Comparison of ENCODE assay signal across 1 cellular context in the genomic region with DNA sequence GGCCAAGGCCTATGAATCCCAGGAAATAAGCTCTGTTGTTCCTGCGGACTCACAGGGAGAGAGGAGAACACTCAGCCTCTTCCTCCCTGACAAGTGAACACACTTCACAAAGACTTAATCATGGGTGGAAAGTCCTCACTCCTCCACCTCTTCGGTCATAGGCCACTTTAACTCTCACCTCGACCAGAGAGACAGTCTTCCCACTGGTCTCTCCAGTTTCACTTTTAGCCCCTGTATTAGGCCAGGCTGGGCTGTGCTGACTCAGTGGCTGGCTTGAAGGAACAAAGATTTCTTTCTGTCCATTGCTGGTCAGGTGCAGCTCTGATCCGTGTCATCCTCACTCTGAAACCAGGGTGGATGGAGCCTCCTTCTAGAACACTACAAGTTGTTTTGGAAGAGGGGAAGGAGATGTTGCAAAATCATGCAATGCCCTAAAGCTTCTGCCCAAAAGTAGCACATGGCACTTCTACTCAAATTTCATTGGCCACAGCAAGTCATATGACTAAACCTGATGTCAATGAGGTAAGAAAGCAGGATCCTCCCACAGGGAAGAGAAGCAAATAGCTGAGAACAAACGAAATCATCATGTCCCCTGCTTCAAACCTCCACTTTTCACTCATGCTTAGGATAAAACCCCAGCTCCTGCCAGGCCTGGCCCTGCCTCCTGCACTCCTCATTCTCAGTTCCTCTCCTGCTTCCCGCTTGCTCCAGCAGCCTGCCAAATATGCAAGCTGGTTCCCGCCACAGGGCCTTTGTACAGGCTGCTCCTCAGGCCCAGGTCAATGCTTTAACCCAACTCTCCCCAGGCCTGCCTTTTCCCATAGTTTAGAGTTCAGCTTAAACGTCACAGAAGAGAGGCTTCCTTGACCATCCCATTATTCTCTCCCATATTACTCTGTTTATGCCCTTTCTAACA.
A peak's percentile ranks its signal among the peaks of the same experiment; 100 is the strongest.
TF ChIP-seq lines count a peak whose summit lies in the region.

No MANE protein-coding gene starts in this region.

TF ChIP-seq in A549, 52 proteins besides CTCF, POLR2A, EP300 and RAD21:
- TF ChIP-seq, protein P1, sequence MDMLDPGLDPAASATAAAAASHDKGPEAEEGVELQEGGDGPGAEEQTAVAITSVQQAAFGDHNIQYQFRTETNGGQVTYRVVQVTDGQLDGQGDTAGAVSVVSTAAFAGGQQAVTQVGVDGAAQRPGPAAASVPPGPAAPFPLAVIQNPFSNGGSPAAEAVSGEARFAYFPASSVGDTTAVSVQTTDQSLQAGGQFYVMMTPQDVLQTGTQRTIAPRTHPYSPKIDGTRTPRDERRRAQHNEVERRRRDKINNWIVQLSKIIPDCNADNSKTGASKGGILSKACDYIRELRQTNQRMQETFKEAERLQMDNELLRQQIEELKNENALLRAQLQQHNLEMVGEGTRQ (IDR thresholded peaks at IDR 0.05), result 0 out of 2 replicates have a peak, but pooled peaks have one; percentile 7
- TF ChIP-seq PHF8 (IDR thresholded peaks at IDR 0.05; ENCODE audit: borderline replicate concordance, low read depth), result no peak
